In genomic region chr4:129422277-129422676, GRCh38 we compare ENCODE assay signal across 26 cellular contexts.
DNase-seq lines count a peak whose midpoint lies in the region; ATAC-seq, FAIRE-seq and TF ChIP-seq lines count a peak whose summit lies in the region.
"Had no signal": no experiment of that assay in that cellular context is flagged by ENCODE, and none has a peak within 500 bp of the region (broad histone marks: within the 10 kb centered on the region; RNA-seq: fewer than 3 reads in every experiment).

No MANE protein-coding gene starts in this region.

- no peak overlapping the region for H3K23ac ChIP-seq in IMR-90 (ENCODE audit: low read depth, low read length)

- H4K91ac ChIP-seq in IMR-90 (ENCODE audit: insufficient read depth, low read depth, low read length): no peak overlapping the region

- no peak overlapping the region for H3K27ac Mint-ChIP-seq in neural progenitor cell
- H3K27ac Mint-ChIP-seq: CD14-positive monocyte; CD4-positive, alpha-beta memory T cell; CD4-positive, CD25-positive, alpha-beta regulatory T cell; CD8-positive, alpha-beta memory T cell had no signal

- H3K79me2 ChIP-seq in HepG2 (ENCODE audit: insufficient read depth, low read length): no peaks in the 10 kb centered on the region
- no peaks in the 10 kb centered on the region for H3K79me2 ChIP-seq in neural progenitor cell (ENCODE audit: low read depth)

- H3K9ac ChIP-seq in HepG2 (ENCODE audit: insufficient read depth, low read depth, low read length): no peak overlapping the region
- no peak overlapping the region for H3K9ac ChIP-seq in IMR-90 (ENCODE audit: low read depth, low read length)
- no peak overlapping the region for H3K9ac ChIP-seq in neural progenitor cell
- H3K9ac ChIP-seq: BLaER1 had no signal

- TF ChIP-seq CTCF in HepG2 (CRISPR knock-in tag; IDR thresholded peaks at IDR 0.05): no peak
- no peak for TF ChIP-seq CTCF in right lobe of liver (IDR thresholded peaks at IDR 0.05)
- TF ChIP-seq CTCF in IMR-90 (conservative IDR thresholded peaks at IDR 0.05; ENCODE audit: low read depth, low read length): no peak
- no peak for TF ChIP-seq CTCF in neural progenitor cell (IDR thresholded peaks at IDR 0.05)

- in situ Hi-C loops in HepG2 (cut with HindIII; ENCODE audit: extremely low pct_ligation_motif_present, low pct_unique_long_range_greater_than_20kb): no loop called here
- in situ Hi-C loops in IMR-90 (cut with MboI; ENCODE audit: low sequenced_read_pairs): no loop called here

- no peak for TF ChIP-seq RAD21 in HepG2 (CRISPR knock-in tag; IDR thresholded peaks at IDR 0.05)
- no peak for TF ChIP-seq RAD21 in IMR-90 (IDR thresholded peaks at IDR 0.05; ENCODE audit: low read length)

- H3K14ac ChIP-seq in IMR-90 (replicated peaks; ENCODE audit: low read depth, low read length): no peak overlapping the region

- no peak overlapping the region for H2BK5ac ChIP-seq in IMR-90 (ENCODE audit: low read depth, low read length, poor library complexity, severe bottlenecking)

- H3K9me3 ChIP-seq in HepG2 (ENCODE audit: low read length) (no peaks in the 10 kb centered on the region), right lobe of liver (no peaks in the 10 kb centered on the region), IMR-90 (ENCODE audit: control insufficient read depth, insufficient read depth, low read length) (0 out of 2 replicates have a peak, but pooled peaks cover 1% of the 10 kb centered on the region), neural progenitor cell (ENCODE audit: low read depth) (no peaks in the 10 kb centered on the region)
- H3K9me3 ChIP-seq: BE2C, BLaER1 had no signal

- no peaks in the 10 kb centered on the region for H3K79me1 ChIP-seq in IMR-90 (ENCODE audit: low read depth in 1 of 2, low read length in 2 of 2)

- no TSS peak for BruUV-seq in HepG2 (replicated peaks; lab: Mats Ljungman, UMichigan)
- BruUV-seq in IMR-90 (replicated peaks; lab: Mats Ljungman, UMichigan): no TSS peak

- FAIRE-seq in HepG2 (lab: Jason Lieb, UNC): no peak
- FAIRE-seq: GM12878, GM12892, GM19239 had no signal

- no peaks in the 10 kb centered on the region for H3K4me1 Mint-ChIP-seq in neural progenitor cell
- H3K4me1 Mint-ChIP-seq: CD14-positive monocyte; CD4-positive, alpha-beta memory T cell; CD4-positive, CD25-positive, alpha-beta regulatory T cell; CD8-positive, alpha-beta memory T cell had no signal

- no peaks in the 10 kb centered on the region for H3K36me3 Mint-ChIP-seq in neural progenitor cell
- H3K36me3 Mint-ChIP-seq: CD14-positive monocyte; CD4-positive, alpha-beta memory T cell; CD4-positive, CD25-positive, alpha-beta regulatory T cell; CD8-positive, alpha-beta memory T cell had no signal

- no peak overlapping the region for H2BK15ac ChIP-seq in IMR-90 (ENCODE audit: low read depth, low read length)

- no peak overlapping the region for H4K5ac ChIP-seq in IMR-90 (ENCODE audit: low read depth, low read length)

- no peak overlapping the region for H4K8ac ChIP-seq in IMR-90 (ENCODE audit: low read depth in 2 of 2, low read length in 2 of 2)

- no peak overlapping the region for H3K4me2 ChIP-seq in HepG2 (ENCODE audit: low read depth, low read length)
- H3K4me2 ChIP-seq in IMR-90 (ENCODE audit: low read depth, low read length): no peak overlapping the region
- no peak overlapping the region for H3K4me2 ChIP-seq in neural progenitor cell
- H3K4me2 ChIP-seq: BLaER1 had no signal

- CTCF ChIA-PET in HepG2 (lab: Yijun Ruan, JAX; ENCODE audit: low intra/inter-chr PET ratio, low total read pairs): no interaction called here
- CTCF ChIA-PET in IMR-90 (lab: Yijun Ruan, JAX): no interaction called here

- no peaks in the 10 kb centered on the region for H3K9me3 Mint-ChIP-seq in neural progenitor cell
- H3K9me3 Mint-ChIP-seq: CD14-positive monocyte; CD8-positive, alpha-beta memory T cell had no signal

- H3K56ac ChIP-seq in IMR-90 (ENCODE audit: extremely low read depth, insufficient read depth, low read length): no peak overlapping the region

- dilution Hi-C loops in IMR-90 (cut with HindIII; ENCODE audit: low sequenced_read_pairs, unreplicated experiment): no loop called here

- H3F3A ChIP-seq in neural progenitor cell (ENCODE audit: low read depth): no peaks in the 10 kb centered on the region

- no peak overlapping the region for H3K18ac ChIP-seq in IMR-90 (ENCODE audit: low read depth, low read length)

- POLR2A ChIA-PET in HepG2 (lab: Yijun Ruan, JAX) (no interaction called here), IMR-90 (lab: Charles Lee; ENCODE audit: unreplicated experiment) (no interaction called here)

- no peaks in the 10 kb centered on the region for H3K27me3 Mint-ChIP-seq in neural progenitor cell (ENCODE audit: insufficient read depth, low read depth)
- H3K27me3 Mint-ChIP-seq: CD4-positive, CD25-positive, alpha-beta regulatory T cell; CD8-positive, alpha-beta memory T cell had no signal

- H3K36me3 ChIP-seq in HepG2 (replicated peaks in 1 of 2; ENCODE audit: control insufficient read depth in 1 of 2, insufficient read depth in 2 of 2, low read length in 2 of 2): no peaks in the 10 kb centered on the region
- H3K36me3 ChIP-seq in right lobe of liver: no peaks in the 10 kb centered on the region
- H3K36me3 ChIP-seq in IMR-90 (ENCODE audit: control insufficient read depth, insufficient read depth, low read length): no peaks in the 10 kb centered on the region
- H3K36me3 ChIP-seq in neural progenitor cell: no peaks in the 10 kb centered on the region
- H3K36me3 ChIP-seq: BE2C, BLaER1 had no signal

- H3K27ac ChIP-seq in HepG2 (ENCODE audit: extremely low read length, insufficient read depth, low read length) (no peak overlapping the region), right lobe of liver (no peak overlapping the region), IMR-90 (ENCODE audit: insufficient read depth, low read length) (no peak overlapping the region), neural progenitor cell (no peak overlapping the region)
- H3K27ac ChIP-seq: 22Rv1, BLaER1 had no signal

- TF ChIP-seq POLR2A in HepG2 (IDR thresholded peaks at IDR 0.05; ENCODE audit: insufficient read depth in 1 of 2, low read depth in 2 of 2, low read length in 2 of 2) (no peak), right lobe of liver (IDR thresholded peaks at IDR 0.05) (no peak), IMR-90 (IDR thresholded peaks at IDR 0.05; ENCODE audit: low read depth, low read length) (no peak)

- no peak overlapping the region for H2BK20ac ChIP-seq in IMR-90 (ENCODE audit: low read depth, low read length)

- H4K20me1 ChIP-seq in HepG2 (ENCODE audit: insufficient read depth, low read length) (no peaks in the 10 kb centered on the region), IMR-90 (ENCODE audit: insufficient read depth, low read length) (no peaks in the 10 kb centered on the region), neural progenitor cell (ENCODE audit: low read depth) (no peaks in the 10 kb centered on the region)
- H4K20me1 ChIP-seq: BLaER1 had no signal

- H2AFZ ChIP-seq in HepG2 (ENCODE audit: low read length): no peak overlapping the region
- no peak overlapping the region for H2AFZ ChIP-seq in IMR-90 (replicated peaks; ENCODE audit: low read length, poor library complexity)
- H2AFZ ChIP-seq in neural progenitor cell (replicated peaks): peak overlapping the region; percentile 52

- TF ChIP-seq EP300 in HepG2 (IDR thresholded peaks at IDR 0.05; ENCODE audit: low read depth in 2 of 2, low read length in 2 of 2) (no peak), HepG2 (CRISPR knock-in tag; IDR thresholded peaks at IDR 0.05; ENCODE audit: borderline replicate concordance) (no peak)

- H3K9me1 ChIP-seq in IMR-90 (ENCODE audit: insufficient read depth, low read length): no peaks in the 10 kb centered on the region

- H3K4me3 Mint-ChIP-seq in neural progenitor cell: no peak overlapping the region
- H3K4me3 Mint-ChIP-seq: CD14-positive monocyte; CD4-positive, alpha-beta memory T cell; CD4-positive, CD25-positive, alpha-beta regulatory T cell; CD8-positive, alpha-beta memory T cell had no signal

- H2BK120ac ChIP-seq in IMR-90 (ENCODE audit: low read depth, low read length): no peak overlapping the region

- no peak overlapping the region for H2AK5ac ChIP-seq in IMR-90 (ENCODE audit: low read depth, low read length)

- H3K4me3 ChIP-seq in HepG2 (replicated peaks in 1 of 3; ENCODE audit: insufficient read depth in 1 of 3, low read depth in 2 of 3, low read length in 3 of 3): no peak overlapping the region
- H3K4me3 ChIP-seq in right lobe of liver: no peak overlapping the region
- H3K4me3 ChIP-seq in IMR-90 (ENCODE audit: insufficient read depth, low read depth, low read length): no peak overlapping the region
- no peak overlapping the region for H3K4me3 ChIP-seq in neural progenitor cell
- H3K4me3 ChIP-seq: BLaER1, GM12878 had no signal

- intact Hi-C loops in HepG2 (cut with micrococcal nuclease; ENCODE audit: unreplicated experiment) (no loop called here), right lobe of liver (cut with DNase I) (no loop called here), IMR-90 (cut with micrococcal nuclease) (no loop called here)

- ATAC-seq in HepG2 (no peak), right lobe of liver (no peak), IMR-90 (ENCODE audit: low read depth) (no peak)
- ATAC-seq: GM12878 had no signal

- H3K27me3 ChIP-seq in HepG2 (ENCODE audit: control insufficient read depth in 1 of 2, insufficient read depth in 2 of 2, low read length in 2 of 2) (no peaks in the 10 kb centered on the region), right lobe of liver (no peaks in the 10 kb centered on the region), IMR-90 (ENCODE audit: control insufficient read depth, insufficient read depth, low read length) (no peaks in the 10 kb centered on the region), neural progenitor cell (no peaks in the 10 kb centered on the region)
- H3K27me3 ChIP-seq: BE2C, BLaER1 had no signal

- H3K4me1 ChIP-seq in HepG2 (ENCODE audit: insufficient read depth, low read length) (no peaks in the 10 kb centered on the region), right lobe of liver (no peaks in the 10 kb centered on the region), IMR-90 (ENCODE audit: control insufficient read depth, insufficient read depth, low read length) (no peaks in the 10 kb centered on the region), neural progenitor cell (no peaks in the 10 kb centered on the region)
- H3K4me1 ChIP-seq: BE2C, BLaER1 had no signal

- no peak overlapping the region for H3K4ac ChIP-seq in IMR-90 (ENCODE audit: low read depth, low read length)

- DNase-seq in HepG2 (ENCODE audit: low spot score) (no peak), right lobe of liver (no peak), IMR-90 (no peak), neural progenitor cell (ENCODE audit: low spot score) (no peak), retina (no peak), NCI-H446 treated with DMSO at 0.1 percent for 48 hours (lab: John Stamatoyannopoulos, UW) (no peak)
- DNase-seq: ACHN; BE2C; C1 segment of cervical spinal cord; CD4-positive, alpha-beta memory T cell; CD4-positive, CD25-positive, alpha-beta regulatory T cell; CD8-positive, alpha-beta memory T cell; COR-L47; DMS 273 treated with DMSO at 0.1 percent for 48 hours; DMS153; DMS53; DMS79; DND-41; EL; GDM1 had no signal

- no peak overlapping the region for H2AK9ac ChIP-seq in IMR-90 (replicated peaks; ENCODE audit: low read depth, low read length, poor library complexity)

TF ChIP-seq in HepG2, 621 proteins besides CTCF, POLR2A, EP300 and RAD21 (continues in another document):
- TF ChIP-seq JUNB (CRISPR knock-in tag; IDR thresholded peaks at IDR 0.05; ENCODE audit: borderline replicate concordance): no peak

TF ChIP-seq in IMR-90, 13 proteins besides CTCF, POLR2A, EP300 and RAD21 (continues in another document):
- peak; percentile 47 for TF ChIP-seq MAFK (IDR thresholded peaks at IDR 0.05; ENCODE audit: low read depth, low read length)
